8 cellular contexts compared by ENCODE assay signal in genomic region chr12:109052415-109053323, GRCh38. TPM values are rescaled to one million over a fixed set of nuclear protein-coding genes. Genes with fewer than 3 reads are reported as not detected.
DNase-seq lines count a peak whose midpoint lies in the region; ATAC-seq and TF ChIP-seq lines count a peak whose summit lies in the region.

A gene with protein sequence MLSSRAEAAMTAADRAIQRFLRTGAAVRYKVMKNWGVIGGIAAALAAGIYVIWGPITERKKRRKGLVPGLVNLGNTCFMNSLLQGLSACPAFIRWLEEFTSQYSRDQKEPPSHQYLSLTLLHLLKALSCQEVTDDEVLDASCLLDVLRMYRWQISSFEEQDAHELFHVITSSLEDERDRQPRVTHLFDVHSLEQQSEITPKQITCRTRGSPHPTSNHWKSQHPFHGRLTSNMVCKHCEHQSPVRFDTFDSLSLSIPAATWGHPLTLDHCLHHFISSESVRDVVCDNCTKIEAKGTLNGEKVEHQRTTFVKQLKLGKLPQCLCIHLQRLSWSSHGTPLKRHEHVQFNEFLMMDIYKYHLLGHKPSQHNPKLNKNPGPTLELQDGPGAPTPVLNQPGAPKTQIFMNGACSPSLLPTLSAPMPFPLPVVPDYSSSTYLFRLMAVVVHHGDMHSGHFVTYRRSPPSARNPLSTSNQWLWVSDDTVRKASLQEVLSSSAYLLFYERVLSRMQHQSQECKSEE (plus strand): TSS chr12:109052576. CDS start chr12:109052679, 103 bp downstream.

- intact Hi-C loops in activated CD4-positive, alpha-beta T cell treated with anti-CD3 and anti-CD28 coated beads, Interleukin-2, amount 10 ng/mL, durations not matched to agents 24 days and 14 days (cut with micrococcal nuclease): loop anchor here (1.0 to 5.0 kb wide), 5 partner anchors 41 to 492 kb away; partner anchors contain the start of genes ALKBH2, SART3, SELPLG and SSH1

- DNase-seq in BE2C (peak; percentile 88), NCI-H524 (lab: John Stamatoyannopoulos, UW) (peak; percentile 55 to 85), dedifferentiated amniotic fluid mesenchymal stem cell (ENCODE audit: extremely low spot score) (peak; percentile 83), left lobe of liver (ENCODE audit: low spot score) (peak; percentile 87)
- DNase-seq in activated CD4-positive, alpha-beta T cell treated with anti-CD3 and anti-CD28 coated beads, Interleukin-2, amount 10 ng/mL, durations not matched to agents 24 days and 14 days: peak; percentile 95
- DNase-seq in stimulated activated CD4-positive, alpha-beta T cell treated with anti-CD3 and anti-CD28 coated beads, Interleukin-1b, Interleukin-23, amount 100 ng/mL, for 48 hours: peak; percentile 87

- no peaks in the 10 kb centered on the region for H3K4me1 ChIP-seq in BE2C

- peaks cover 4% of the 10 kb centered on the region for H3K36me3 Mint-ChIP-seq in activated CD4-positive, alpha-beta T cell treated with anti-CD3 and anti-CD28 coated beads, Interleukin-2, amount 10 ng/mL, durations not matched to agents 24 days and 14 days (ENCODE audit: low read depth)

- peak within 1 kb of the TSS; percentile 65 for H3K4me3 ChIP-seq in BE2C (ENCODE audit: low read depth, low read length)

- H3K27me3 ChIP-seq in BE2C: no peaks in the 10 kb centered on the region

- ATAC-seq in HG03378 (IDR thresholded peaks at IDR 0.05; ENCODE audit: unreplicated experiment) (peak; percentile 60), left lobe of liver (peak; percentile 88)

- peak within 1 kb of the TSS; percentile 86 for H3K4me3 Mint-ChIP-seq in activated CD4-positive, alpha-beta T cell treated with anti-CD3 and anti-CD28 coated beads, Interleukin-2, amount 10 ng/mL, durations not matched to agents 24 days and 14 days

- peak within 1 kb of the TSS; percentile 95 for H3K27ac Mint-ChIP-seq in activated CD4-positive, alpha-beta T cell treated with anti-CD3 and anti-CD28 coated beads, Interleukin-2, amount 10 ng/mL, durations not matched to agents 24 days and 14 days

- peaks cover 8% of the 10 kb centered on the region for H3K4me1 Mint-ChIP-seq in activated CD4-positive, alpha-beta T cell treated with anti-CD3 and anti-CD28 coated beads, Interleukin-2, amount 10 ng/mL, durations not matched to agents 24 days and 14 days

- no peaks in the 10 kb centered on the region for H3K27me3 Mint-ChIP-seq in activated CD4-positive, alpha-beta T cell treated with anti-CD3 and anti-CD28 coated beads, Interleukin-2, amount 10 ng/mL, durations not matched to agents 24 days and 14 days

- H3K36me3 ChIP-seq in BE2C: no peaks in the 10 kb centered on the region

- no peaks in the 10 kb centered on the region for H3K9me3 ChIP-seq in BE2C

- TF ChIP-seq POLR2A in GM19193 (IDR thresholded peaks at IDR 0.05; ENCODE audit: extremely low read depth, insufficient read depth, insufficient read length): peak; percentile 28

- no peak for TF ChIP-seq CTCF in BE2C (IDR thresholded peaks at IDR 0.05; ENCODE audit: low read depth, low read length)

- H3K9me3 Mint-ChIP-seq in activated CD4-positive, alpha-beta T cell treated with anti-CD3 and anti-CD28 coated beads, Interleukin-2, amount 10 ng/mL, durations not matched to agents 24 days and 14 days: no peaks in the 10 kb centered on the region

RNA-seq across cellular contexts. Expression of the gene that starts here (rescaled TPM):
- polyA plus RNA-seq in BE2C (2012; ENCODE audit: insufficient read depth, insufficient read length, low read depth): 26.4 TPM
- 6.6 and 6.9 TPM in 2 replicates for total RNA-seq in activated CD4-positive, alpha-beta T cell treated with anti-CD3 and anti-CD28 coated beads, Interleukin-2, amount 10 ng/mL, durations not matched to agents 24 days and 14 days
- 12.3 TPM for total RNA-seq in left lobe of liver

Comparison
In these comparisons a context has a peak if more than half of its experiments do, and no peak if none do; other contexts are left out.
1. Peak in every context shown above with its lines: DNase-seq, ATAC-seq and H3K4me3 ChIP-seq.